In genomic region chr19:37334179-37335071, GRCh38 we compare ENCODE assay signal across 8 cellular contexts. TPM values are rescaled to one million over a fixed set of nuclear protein-coding genes. Genes with fewer than 3 reads are reported as not detected.
DNase-seq lines count a peak whose midpoint lies in the region; ATAC-seq lines count a peak whose summit lies in the region.

No MANE protein-coding gene starts in this region.

- H2AK5ac ChIP-seq in mesenchymal stem cell (ENCODE audit: low read length, severe bottlenecking), result no peak overlapping the region

- H3K79me1 ChIP-seq in mesenchymal stem cell (replicated peaks; ENCODE audit: low read length, poor library complexity, severe bottlenecking), result peaks cover 34% of the 10 kb centered on the region

- no peak overlapping the region for H2BK120ac ChIP-seq in mesenchymal stem cell (ENCODE audit: low read depth, low read length)

- H3K9me3 ChIP-seq in endocrine pancreas (ENCODE audit: control insufficient read depth, low read length) (no peaks in the 10 kb centered on the region), mesenchymal stem cell (ENCODE audit: control insufficient read depth, low read length) (no peaks in the 10 kb centered on the region)

- 9% methylated on average over 50 of the region's 50 CpGs for WGBS in mesenchymal stem cell

- no peak overlapping the region for H2BK5ac ChIP-seq in mesenchymal stem cell (ENCODE audit: low read depth, low read length, poor library complexity, severe bottlenecking)

- peak overlapping the region in 1 of 2 experiments; percentile 78 for H3K14ac ChIP-seq in mesenchymal stem cell (ENCODE audit: low read length in 2 of 2)

- DNase-seq in ELF-1 (ENCODE audit: low read depth, low spot score) (peak; percentile 95), NCI-H446 (lab: John Stamatoyannopoulos, UW) (peak; percentile 59 to 80), mesenchymal stem cell (peak; percentile 92)
- DNase-seq in activated CD8-positive, alpha-beta memory T cell treated with anti-CD3 and anti-CD28 coated beads, Interleukin-2, amount 50 U/mL, for 1 hour (ENCODE audit: extremely low read depth), result peak; percentile 78
- peak; percentile 61 to 73 (median 64) for DNase-seq in stimulated activated CD4-positive, alpha-beta T cell treated with anti-CD3 and anti-CD28 coated beads, TNF-alpha, amount 100 ng/mL, for 48 hours (ENCODE audit: low read depth in 3 of 3)

- ATAC-seq in HG02798 (IDR thresholded peaks at IDR 0.05; ENCODE audit: poor library complexity, unreplicated experiment) (peak; percentile 88), GM18858 (IDR thresholded peaks at IDR 0.05; ENCODE audit: unreplicated experiment) (no peak)

- H3K4me3 ChIP-seq in endocrine pancreas (ENCODE audit: control insufficient read depth, insufficient read depth, low read length) (peak overlapping the region; percentile 76), mesenchymal stem cell (ENCODE audit: insufficient read depth in 1 of 2, low read depth in 1 of 2, low read length in 2 of 2) (peak overlapping the region; percentile 80 to 99)

- H3K27ac ChIP-seq in mesenchymal stem cell (ENCODE audit: low read length, poor library complexity, severe bottlenecking), result peak overlapping the region; percentile 36

- no peak overlapping the region for H2BK12ac ChIP-seq in mesenchymal stem cell (ENCODE audit: low read length in 2 of 2)

- H3K9ac ChIP-seq in endocrine pancreas (ENCODE audit: control insufficient read depth, insufficient read depth, low read length) (peak overlapping the region; percentile 81), mesenchymal stem cell (ENCODE audit: low read length) (peak overlapping the region; percentile 99)

- H3K23ac ChIP-seq in mesenchymal stem cell (ENCODE audit: low read length in 2 of 2), result peak overlapping the region in 1 of 2 experiments; percentile 16

- peak overlapping the region; percentile 49 to 83 for H3K4ac ChIP-seq in mesenchymal stem cell (ENCODE audit: low read depth in 1 of 2, low read length in 2 of 2)

- H3K18ac ChIP-seq in mesenchymal stem cell (ENCODE audit: low read depth in 1 of 2, low read length in 2 of 2), result peak overlapping the region; percentile 58 to 86

- no peaks in the 10 kb centered on the region for H3K36me3 ChIP-seq in endocrine pancreas (ENCODE audit: control insufficient read depth, insufficient read depth, low read length)
- H3K36me3 ChIP-seq in mesenchymal stem cell (ENCODE audit: control insufficient read depth in 1 of 2, insufficient read depth in 2 of 2, low read depth in 1 of 2, low read length in 2 of 2), result peaks cover 17 to 25% of the 10 kb centered on the region in 2 experiments

- H4K91ac ChIP-seq in mesenchymal stem cell (ENCODE audit: low read length), result peak overlapping the region; percentile 48

- peak overlapping the region; percentile 84 for H4K8ac ChIP-seq in mesenchymal stem cell (ENCODE audit: low read length)

- peak overlapping the region; percentile 75 for H3K4me2 ChIP-seq in mesenchymal stem cell (ENCODE audit: low read length, poor library complexity, severe bottlenecking)

- peak overlapping the region; percentile 44 for H2BK15ac ChIP-seq in mesenchymal stem cell (ENCODE audit: low read depth, poor library complexity, severe bottlenecking)

- H3K4me1 ChIP-seq in endocrine pancreas (ENCODE audit: control insufficient read depth, insufficient read depth, low read length) (peaks cover 6% of the 10 kb centered on the region), mesenchymal stem cell (ENCODE audit: control insufficient read depth, insufficient read depth, low read depth, low read length) (peaks cover 9% of the 10 kb centered on the region)

- peak overlapping the region; percentile 83 for H2AFZ ChIP-seq in mesenchymal stem cell (ENCODE audit: low read depth, low read length)

- H3K27me3 ChIP-seq in endocrine pancreas (ENCODE audit: control insufficient read depth, insufficient read depth, low read length) (no peaks in the 10 kb centered on the region), mesenchymal stem cell (ENCODE audit: control insufficient read depth in 1 of 2, insufficient read depth in 1 of 2, low read length in 2 of 2) (no peaks in the 10 kb centered on the region)

RNA-seq across cellular contexts. Expression of gene ZNF527, which starts 36.5 kb away (rescaled TPM):
- 1.7 TPM for polyA plus RNA-seq in mesenchymal stem cell (2013, experiment 1 of 2)
- 1.4 TPM for polyA plus RNA-seq in mesenchymal stem cell (2013, experiment 2 of 2)
